ENCODE assay signal across 1 cellular context in genomic region chr22:38081636-38081940, GRCh38.
A peak's percentile ranks its signal among the peaks of the same experiment; 100 is the strongest.
TF ChIP-seq lines count a peak whose summit lies in the region.

No MANE protein-coding gene starts in this region.

TF ChIP-seq in HEK293, 187 proteins besides CTCF, POLR2A, EP300 and RAD21 (continued from another document):
- peak; percentile 32; the same call in 1 of the 2 replicates for TF ChIP-seq GLIS2 (tag by site-specific recombination; IDR thresholded peaks at IDR 0.05)
- TF ChIP-seq PATZ1 (tag by site-specific recombination; IDR thresholded peaks at IDR 0.05) = 0 out of 2 replicates have a peak, but pooled peaks have one; percentile 17
